12 cellular contexts compared by ENCODE assay signal in genomic region chr19:17673937-17674799, GRCh38. TPM values are rescaled to one million over a fixed set of nuclear protein-coding genes. Genes with fewer than 3 reads are reported as not detected.
DNase-seq lines count a peak whose midpoint lies in the region; TF ChIP-seq lines count a peak whose summit lies in the region.
"Had no signal": no experiment of that assay in that cellular context is flagged by ENCODE, and none has a peak within 500 bp of the region (broad histone marks: within the 10 kb centered on the region; RNA-seq: fewer than 3 reads in every experiment).

No MANE protein-coding gene starts in this region.

- no peak for TF ChIP-seq CTCF in osteoblast (IDR thresholded peaks at IDR 0.05; ENCODE audit: extremely low read depth, low read depth, low read length)

- no peaks in the 10 kb centered on the region for H3K79me2 ChIP-seq in GM23248 (ENCODE audit: insufficient read depth)
- no peaks in the 10 kb centered on the region for H3K79me2 ChIP-seq in osteoblast (ENCODE audit: insufficient read depth, low read length)

- DNase-seq in GM23248 (peak; percentile 24), NCI-H226 (peak; percentile 61), cerebellum (ENCODE audit: low spot score) (peak; percentile 87), osteoblast (ENCODE audit: insufficient read length, low spot score, missing footprints) (peak; percentile 55), NCI-H146 treated with DMSO at 0.1 percent for 48 hours (lab: John Stamatoyannopoulos, UW; ENCODE audit: unreplicated experiment) (no peak), dermis blood vessel endothelial cell (no peak), hippocampal formation (lab: John Stamatoyannopoulos, UW) (no peak)
- DNase-seq: H7, NCI-H1930, NCI-H2171, NCI-H82 had no signal

- no peaks in the 10 kb centered on the region for H3K9me2 ChIP-seq in GM23248 (ENCODE audit: insufficient read depth)

- H3K36me3 ChIP-seq in GM23248 (ENCODE audit: low read depth), result no peaks in the 10 kb centered on the region
- H3K36me3 ChIP-seq in osteoblast (ENCODE audit: insufficient read depth, low read length), result no peaks in the 10 kb centered on the region
- H3K36me3 ChIP-seq: BLaER1 treated with 17β-estradiol and CSF1 and Interleukin-3, amounts not matched to agents 10 nM and 100 nM had no signal

- H3K9ac ChIP-seq in GM23248, result no peak overlapping the region
- H3K9ac ChIP-seq: BLaER1 treated with 17β-estradiol and CSF1 and Interleukin-3, amounts not matched to agents 10 nM and 100 nM had no signal

- no peaks in the 10 kb centered on the region for H3F3A ChIP-seq in GM23248 (ENCODE audit: insufficient read depth)

- H3K4me3 ChIP-seq in GM23248 (no peak overlapping the region), osteoblast (ENCODE audit: insufficient read depth, low read length) (no peak overlapping the region)
- H3K4me3 ChIP-seq: BLaER1 treated with 17β-estradiol and CSF1 and Interleukin-3, amounts not matched to agents 10 nM and 100 nM had no signal

- no peak overlapping the region for H2AFZ ChIP-seq in GM23248
- no peak overlapping the region for H2AFZ ChIP-seq in osteoblast (ENCODE audit: low read length)

- no peaks in the 10 kb centered on the region for H4K20me1 ChIP-seq in GM23248 (ENCODE audit: insufficient read depth)
- no peaks in the 10 kb centered on the region for H4K20me1 ChIP-seq in osteoblast (ENCODE audit: insufficient read depth, low read length)
- H4K20me1 ChIP-seq: BLaER1 treated with 17β-estradiol and CSF1 and Interleukin-3, amounts not matched to agents 10 nM and 100 nM had no signal

- H3K27ac ChIP-seq in GM23248 (no peak overlapping the region), osteoblast (ENCODE audit: low read depth, low read length) (no peak overlapping the region)
- H3K27ac ChIP-seq: BLaER1 treated with 17β-estradiol and CSF1 and Interleukin-3, amounts not matched to agents 10 nM and 100 nM had no signal

- H3K4me2 ChIP-seq in GM23248 (ENCODE audit: unreplicated experiment) (no peak overlapping the region), osteoblast (ENCODE audit: insufficient read depth, low read length) (no peak overlapping the region)

- in situ Hi-C loops in GM23248 (cut with MboI), result no loop called here

- H3K27me3 ChIP-seq in GM23248 (replicated peaks; ENCODE audit: insufficient read depth) (peaks cover 9% of the 10 kb centered on the region; the same call in 1 of the 2 replicates), osteoblast (ENCODE audit: insufficient read depth, low read length) (peaks cover 4% of the 10 kb centered on the region)

- H3K9me3 ChIP-seq in GM23248 (ENCODE audit: low read depth) (no peaks in the 10 kb centered on the region), osteoblast (ENCODE audit: low read depth, low read length) (no peaks in the 10 kb centered on the region)
- H3K9me3 ChIP-seq: BLaER1 treated with 17β-estradiol and CSF1 and Interleukin-3, amounts not matched to agents 10 nM and 100 nM had no signal

- 41 to 47% methylated on average over 19 of the region's 19 CpGs for WGBS in GM23248 (ENCODE audit: low coverage in 1 of 2, low lambda C conversion rate in 2 of 2, missing lambda C conversion rate in 2 of 2), 2 experiments

- H3K4me1 ChIP-seq in GM23248 (ENCODE audit: insufficient read depth) (no peaks in the 10 kb centered on the region), osteoblast (ENCODE audit: insufficient read depth, low read length) (no peaks in the 10 kb centered on the region)

RNA-seq across cellular contexts. Expression of gene UNC13A, which starts 14.0 kb away (rescaled TPM):
- total RNA-seq in GM23248 (2014; rRNA removed; shearing (Covaris generic)), result under 0.01 and 0.11 TPM in 2 replicates
- 0.03 TPM in 2 replicates for polyA plus RNA-seq in GM23248 (2016; fragmentation: Nextera tagmentation; extraction: Ambion mirVana)
- total RNA-seq in cerebellum (27.4 TPM), osteoblast (under 0.01 TPM in 2 replicates), dermis blood vessel endothelial cell (under 0.01 and 0.09 TPM in 2 replicates)

RNA-seq across cellular contexts. Expression of gene MAP1S, which starts 45.1 kb away (rescaled TPM):
- total RNA-seq in GM23248 (2014; rRNA removed; shearing (Covaris generic)), result 20.4 and 37.1 TPM in 2 replicates
- polyA plus RNA-seq in GM23248 (2016; fragmentation: Nextera tagmentation; extraction: Ambion mirVana), result 41.7 and 44.8 TPM in 2 replicates
- total RNA-seq in cerebellum, result 31.4 TPM
- total RNA-seq in osteoblast, result 15.2 and 16.5 TPM in 2 replicates
- total RNA-seq in dermis blood vessel endothelial cell, result 47.8 and 81.4 TPM in 2 replicates

Comparison
In these comparisons a context has a peak if more than half of its experiments do, and no peak if none do; other contexts are left out.
1. DNase-seq: peak in GM23248 (single experiment), NCI-H226 (single experiment), cerebellum (single experiment) and osteoblast (single experiment); none in NCI-H146 treated with DMSO at 0.1 percent for 48 hours (single experiment), dermis blood vessel endothelial cell (single experiment) and hippocampal formation (0 of 2).
2. RNA of gene UNC13A, which starts 14.0 kb away (total RNA-seq): 27.4 TPM in cerebellum (single experiment); under 0.01 to 0.11 TPM in GM23248, under 0.01 TPM in osteoblast and under 0.01 to 0.09 TPM in dermis blood vessel endothelial cell; every median in the first group is over 10 times any median in the second.